ENCODE assay signal across 18 cellular contexts in genomic region chr1:200561856-200562214, GRCh38. TPM values are rescaled to one million over a fixed set of nuclear protein-coding genes. Genes with fewer than 3 reads are reported as not detected.
A peak's percentile ranks its signal among the peaks of the same experiment; 100 is the strongest.
DNase-seq lines count a peak whose midpoint lies in the region; ATAC-seq, FAIRE-seq and TF ChIP-seq lines count a peak whose summit lies in the region.
"Had no signal": no experiment of that assay in that cellular context is flagged by ENCODE, and none has a peak within 500 bp of the region (broad histone marks: within the 10 kb centered on the region; RNA-seq: fewer than 3 reads in every experiment).

No MANE protein-coding gene starts in this region.

- H3K56ac ChIP-seq in H1 (replicated peaks; ENCODE audit: insufficient read length, low read depth, low read length): no peak overlapping the region

- H3K4me1 ChIP-seq in H1 (replicated peaks in 1 of 4; ENCODE audit: control insufficient read depth in 3 of 4, insufficient read depth in 4 of 4, low read length in 3 of 4) (peaks cover 0 to 4% (median 1%) of the 10 kb centered on the region in 4 experiments; a peak in 2 of 7 replicates), adrenal gland (replicated peaks in 1 of 2) (no peaks in the 10 kb centered on the region)
- H3K4me1 ChIP-seq: BE2C had no signal

- WGBS in H1 (ENCODE audit: extremely low coverage in 1 of 2, insufficient coverage in 1 of 2, insufficient read length in 1 of 2, insufficient replicate concordance in 2 of 2, low coverage in 1 of 2, low lambda C conversion rate in 2 of 2, missing lambda C conversion rate in 1 of 2), 2 experiments: 60% methylated on average over 1 of the region's 1 CpG; no CpG with 5 or more reads in 1 of the 2 experiments
- WGBS in adrenal gland, 4 donors: 44 to 73% (median 58%) methylated on average over 1 of the region's 1 CpG

- H2BK120ac ChIP-seq in H1 (replicated peaks; ENCODE audit: low read depth, low read length): no peak overlapping the region

- no peak overlapping the region for H3K23ac ChIP-seq in H1 (ENCODE audit: insufficient read length)

- H2BK20ac ChIP-seq in H1 (ENCODE audit: low read length): no peak overlapping the region

- H4K91ac ChIP-seq in H1 (replicated peaks; ENCODE audit: insufficient read length, low read length): no peak overlapping the region

- peak; percentile 12 for DNase-seq in GM20000 (ENCODE audit: low spot score)
- no peak for DNase-seq in H1 (ENCODE audit: low read depth in 1 of 2, low spot score in 2 of 2)
- no peak for DNase-seq in adrenal gland
- no peak for DNase-seq in central memory CD4-positive, alpha-beta T cell
- DNase-seq in NCI-H2171 treated with DMSO at 0.1 percent for 48 hours (lab: John Stamatoyannopoulos, UW): no peak
- no peak for DNase-seq in NCI-H2227 treated with DMSO at 0.1 percent for 48 hours (lab: John Stamatoyannopoulos, UW)
- DNase-seq: activated naive CD4-positive, alpha-beta T cell; BE2C; HCEC 1CT; left colon; naive B cell; NCI-H2081; substantia nigra had no signal

- H3K27ac ChIP-seq in H1 (ENCODE audit: low read depth, low read length) (no peak overlapping the region), adrenal gland (no peak overlapping the region)

- no peak for TF ChIP-seq CTCF in GM20000 (IDR thresholded peaks at IDR 0.05; ENCODE audit: extremely low read depth, missing control alignments)
- TF ChIP-seq CTCF in H1 (IDR thresholded peaks at IDR 0.05; ENCODE audit: control extremely low read depth in 1 of 3, insufficient read depth in 1 of 3, low read depth in 1 of 3, low read length in 3 of 3): no peak
- TF ChIP-seq CTCF in adrenal gland (IDR thresholded peaks at IDR 0.05): no peak

- POLR2A ChIA-PET in H1 (lab: Charles Lee; ENCODE audit: partially characterized antibody): interaction anchor here (1.7 kb wide), 1 partner anchor 11 kb away, joined by 3 read pairs; no protein-coding TSS in a partner anchor

- H2AK5ac ChIP-seq in H1 (ENCODE audit: low read depth, low read length): no peak overlapping the region

- no peak overlapping the region for H3K18ac ChIP-seq in H1 (ENCODE audit: extremely low read depth, low read length)

- H2AFZ ChIP-seq in H1 (ENCODE audit: low read length): no peak overlapping the region

- H3K4me3 ChIP-seq in H1 (ENCODE audit: extremely low read depth in 1 of 4, insufficient read depth in 2 of 4, low read depth in 3 of 4, low read length in 4 of 4): no peak overlapping the region; a peak in 1 of 8 replicates
- no peak overlapping the region for H3K4me3 ChIP-seq in adrenal gland

- no peak overlapping the region for H4K8ac ChIP-seq in H1 (ENCODE audit: extremely low read depth, insufficient read depth, low read length)

- no peaks in the 10 kb centered on the region for H3K9me3 ChIP-seq in H1 (ENCODE audit: insufficient read depth in 2 of 2, low read depth in 1 of 2, low read length in 1 of 2)
- no peaks in the 10 kb centered on the region for H3K9me3 ChIP-seq in adrenal gland (replicated peaks in 1 of 3)
- H3K9me3 ChIP-seq: BE2C had no signal

- no peak overlapping the region for H2BK12ac ChIP-seq in H1 (ENCODE audit: low read depth, low read length)

- peak overlapping the region in 1 of 2 experiments; percentile 22; a peak in 1 of 4 replicates for H3K4me2 ChIP-seq in H1 (ENCODE audit: insufficient read depth in 1 of 2, low read depth in 2 of 2, low read length in 2 of 2)

- intact Hi-C loops in adrenal gland (cut with DNase I): no loop called here

- no peak for TF ChIP-seq RAD21 in H1 (IDR thresholded peaks at IDR 0.05 in 1 of 2, conservative IDR thresholded peaks at IDR 0.05 in 1 of 2; ENCODE audit: low read depth in 2 of 2, low read length in 2 of 2)

- no peak overlapping the region for H3K14ac ChIP-seq in H1 (ENCODE audit: insufficient read length)

- no peaks in the 10 kb centered on the region; the same call in 1 of the 2 replicates for H3K23me2 ChIP-seq in H1 (ENCODE audit: low read depth, low read length)

- H3K36me3 ChIP-seq in H1 (ENCODE audit: control insufficient read depth in 2 of 4, insufficient read depth in 4 of 4, low read length in 3 of 4): peaks cover 7 to 33% (median 19%) of the 10 kb centered on the region in 4 experiments
- no peaks in the 10 kb centered on the region for H3K36me3 ChIP-seq in adrenal gland (replicated peaks in 1 of 2)

- CTCF ChIA-PET in H1 (lab: Charles Lee; ENCODE audit: partially characterized antibody): interaction anchor here (1.0 to 5.5 kb wide), 5 partner anchors 12 to 282 kb away, joined by 3 to 36 read pairs (median 3); no protein-coding TSS in a partner anchor

- no peaks in the 10 kb centered on the region for H3K79me2 ChIP-seq in H1 (ENCODE audit: control insufficient read depth in 1 of 2, insufficient read depth in 2 of 2, low read length in 2 of 2)

- no peak overlapping the region for H2BK5ac ChIP-seq in H1 (ENCODE audit: low read depth, low read length)

- no peak overlapping the region for H3K9ac ChIP-seq in H1 (replicated peaks in 1 of 4; ENCODE audit: extremely low read depth in 1 of 4, low read depth in 3 of 4, low read length in 3 of 4)

- H2BK15ac ChIP-seq in H1 (ENCODE audit: low read length): no peak overlapping the region

- no peak for TF ChIP-seq POLR2A in H1 (IDR thresholded peaks at IDR 0.05; ENCODE audit: control extremely low read depth in 1 of 2, low read depth in 2 of 2, low read length in 2 of 2)
- TF ChIP-seq POLR2A in adrenal gland (IDR thresholded peaks at IDR 0.05): no peak

- peak; percentile 13 for FAIRE-seq in H1 (lab: Jason Lieb, UNC)
- FAIRE-seq: bronchial epithelial cell, endometrium had no signal

- no peaks in the 10 kb centered on the region for H4K20me1 ChIP-seq in H1 (replicated peaks in 1 of 2; ENCODE audit: control insufficient read depth in 1 of 2, insufficient read depth in 2 of 2, low read length in 2 of 2)

- no peaks in the 10 kb centered on the region for H3K79me1 ChIP-seq in H1 (ENCODE audit: low read depth, low read length)

- TF ChIP-seq EP300 in H1 (IDR thresholded peaks at IDR 0.05; ENCODE audit: borderline replicate concordance in 1 of 2, low read depth in 2 of 2, low read length in 2 of 2): no peak

- H4K5ac ChIP-seq in H1 (ENCODE audit: insufficient read length, low read depth, low read length): no peak overlapping the region

- ATAC-seq in GM18511 (IDR thresholded peaks at IDR 0.05; ENCODE audit: unreplicated experiment) (peak; percentile 42), HG03095 (IDR thresholded peaks at IDR 0.05; ENCODE audit: unreplicated experiment) (peak; percentile 28)
- ATAC-seq: left colon, sciatic nerve had no signal

- H3K27me3 ChIP-seq in H1 (replicated peaks in 1 of 4; ENCODE audit: control insufficient read depth in 3 of 4, extremely low read depth in 1 of 4, insufficient read depth in 3 of 4, low read length in 3 of 4) (no peaks in the 10 kb centered on the region), adrenal gland (no peaks in the 10 kb centered on the region)
- H3K27me3 ChIP-seq: BE2C had no signal

- no peak overlapping the region for H3K4ac ChIP-seq in H1 (replicated peaks; ENCODE audit: insufficient read length, low read depth, low read length)

TF ChIP-seq in H1, 55 proteins besides CTCF, POLR2A, EP300 and RAD21:
- no peak for TF ChIP-seq CREB1 (IDR thresholded peaks at IDR 0.05)
- TF ChIP-seq RXRA (IDR thresholded peaks at IDR 0.05; ENCODE audit: insufficient read depth, low read depth, low read length): no peak
- TF ChIP-seq CBX5 (IDR thresholded peaks at IDR 0.05; ENCODE audit: low read depth, low read length): no peak
- TF ChIP-seq CHD2 (IDR thresholded peaks at IDR 0.05; ENCODE audit: low read length): no peak

RNA-seq across cellular contexts. Expression of gene KIF14, which starts 58.7 kb away (rescaled TPM):
- total RNA-seq in H1 (2021; fragmentation: NEBNext Ultra II Directional; extraction: Animal tissue kit (Norgen Biotek cat#: 25700)): 22.5 and 23.3 TPM in 2 replicates
- polyA plus RNA-seq in H1 (2011; rRNA removed): 1.8 and 2.6 TPM in 2 replicates
- polyA plus RNA-seq in H1 (2011; cell fraction: cytosol; rRNA removed): 5.8 TPM
- 2.5 TPM for polyA plus RNA-seq in H1 (2011; cell fraction: nucleus; rRNA removed)
- polyA plus RNA-seq in H1 (2012, experiment 1 of 2): 5.3 to 13.2 TPM (median 7.0 TPM) in 4 replicates
- 0.51 TPM for polyA plus RNA-seq in H1 (2012, experiment 2 of 2)
- 11.5 TPM for polyA plus RNA-seq in H1 (2013, experiment 1 of 2)
- polyA plus RNA-seq in H1 (2013, experiment 2 of 2): 11.1 TPM
- polyA minus RNA-seq in H1 (2011; rRNA and poly(A)+ RNA removed): 6.6 and 8.5 TPM in 2 replicates
- polyA minus RNA-seq in H1 (2011; cell fraction: cytosol; rRNA and poly(A)+ RNA removed): 8.3 TPM
- 13.8 TPM for polyA minus RNA-seq in H1 (2011; cell fraction: nucleus; rRNA and poly(A)+ RNA removed)
- total RNA-seq in adrenal gland: 1 to 10 TPM in 2 of 8 donors, under 1 TPM in 6; 0.11 to 1.2 (median 0.33) TPM
- under 1 TPM; 0.07 to 0.33 (median 0.08) TPM for polyA plus RNA-seq in adrenal gland

Comparison
In these comparisons a context has a peak if more than half of its experiments do, and no peak if none do; other contexts are left out.
1. RNA of gene KIF14, which starts 58.7 kb away (total RNA-seq): 22.5 to 23.3 TPM in H1; 0.11 to 1.2 TPM in adrenal gland; every median in the first group is over 10 times any median in the second.